In the genomic region with DNA sequence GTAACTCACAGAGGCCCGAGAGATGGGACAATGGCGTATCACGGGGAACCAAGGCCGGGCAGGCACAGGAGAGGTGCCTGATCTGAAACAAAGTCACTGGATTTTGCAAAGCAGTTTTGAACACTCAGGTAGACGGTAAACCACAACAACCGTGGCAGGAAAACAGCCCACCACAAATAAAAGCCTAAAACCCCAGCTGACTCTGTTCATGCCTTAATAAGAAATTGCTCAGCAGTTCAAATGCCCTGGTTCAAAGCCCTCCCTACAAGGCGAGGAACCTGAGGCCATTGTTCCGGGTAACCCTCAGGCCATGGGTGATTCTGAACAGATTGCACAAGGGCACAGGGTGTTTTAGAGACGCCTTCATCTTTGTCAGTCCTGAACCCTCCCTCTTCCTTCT, we compare ENCODE assay signal across 18 cellular contexts.
A peak's percentile ranks its signal among the peaks of the same experiment; 100 is the strongest.
DNase-seq lines count a peak whose midpoint lies in the region; ATAC-seq and TF ChIP-seq lines count a peak whose summit lies in the region.
"Had no signal": no experiment of that assay in that cellular context is flagged by ENCODE, and none has a peak within 500 bp of the region (broad histone marks: within the 10 kb centered on the region; RNA-seq: fewer than 3 reads in every experiment).

No MANE protein-coding gene starts in this region.

- H3K36me3 ChIP-seq in Loucy (ENCODE audit: insufficient read depth, low read length) (no peaks in the 10 kb centered on the region), neural progenitor cell (no peaks in the 10 kb centered on the region)
- H3K36me3 ChIP-seq: left lung had no signal

- H3K4me1 ChIP-seq in Loucy (ENCODE audit: insufficient read depth, low read length, poor library complexity, severe bottlenecking) (peaks cover 87% of the 10 kb centered on the region), neural progenitor cell (peaks cover 10% of the 10 kb centered on the region)
- H3K4me1 ChIP-seq: left lung had no signal

- H4K20me1 ChIP-seq in Loucy (ENCODE audit: insufficient read depth, low read length, poor library complexity, severe bottlenecking) (no peaks in the 10 kb centered on the region), neural progenitor cell (ENCODE audit: low read depth) (no peaks in the 10 kb centered on the region)

- no peaks in the 10 kb centered on the region for H3K9me2 ChIP-seq in Loucy (replicated peaks; ENCODE audit: low read depth, low read length)

- no peak for DNase-seq in activated T-cell treated with anti-CD3 and anti-CD28 coated beads, Interleukin-2, amount 50 U/mL, for 4 hours
- DNase-seq in activated T-cell treated with anti-CD3 and anti-CD28 coated beads for 4 hours (no peak), neural progenitor cell (ENCODE audit: low spot score) (no peak), dermis blood vessel endothelial cell (no peak)
- DNase-seq: amniotic stem cell, cerebellar nuclear complex, COR-L47, GDM1, Karpas-422, left lung, NCI-H1417 treated with DMSO at 0.1 percent for 48 hours, Right ventricle myocardium superior, T-helper 9 cell had no signal

- H3K4me1 Mint-ChIP-seq in activated T-cell treated with anti-CD3 and anti-CD28 coated beads, Interleukin-2, amount 50 U/mL, for 4 hours (ENCODE audit: low read depth): peaks cover 76% of the 10 kb centered on the region
- peaks cover 48% of the 10 kb centered on the region for H3K4me1 Mint-ChIP-seq in activated T-helper 17 cell treated with anti-CD3 and anti-CD28 coated beads, Interleukin-2, amount 50 U/mL, for 72 hours
- peaks cover 39% of the 10 kb centered on the region for H3K4me1 Mint-ChIP-seq in neural progenitor cell

- H3K9ac ChIP-seq in Loucy (ENCODE audit: low read depth, low read length, poor library complexity, severe bottlenecking) (peak overlapping the region; percentile 81), neural progenitor cell (no peak overlapping the region)
- H3K9ac ChIP-seq: parathyroid adenoma had no signal

- H3K4me3 Mint-ChIP-seq in activated T-cell treated with anti-CD3 and anti-CD28 coated beads, Interleukin-2, amount 50 U/mL, for 4 hours: peak overlapping the region; percentile 24
- peak overlapping the region; percentile 80 for H3K4me3 Mint-ChIP-seq in activated T-helper 17 cell treated with anti-CD3 and anti-CD28 coated beads, Interleukin-2, amount 50 U/mL, for 72 hours
- H3K4me3 Mint-ChIP-seq in neural progenitor cell: no peak overlapping the region

- H3K9me3 ChIP-seq in Loucy (ENCODE audit: insufficient read depth, low read depth, low read length) (no peaks in the 10 kb centered on the region), neural progenitor cell (ENCODE audit: low read depth) (no peaks in the 10 kb centered on the region)
- H3K9me3 ChIP-seq: left lung had no signal

- H3K9me3 Mint-ChIP-seq in activated T-cell treated with anti-CD3 and anti-CD28 coated beads, Interleukin-2, amount 50 U/mL, for 4 hours: no peaks in the 10 kb centered on the region
- no peaks in the 10 kb centered on the region for H3K9me3 Mint-ChIP-seq in activated T-helper 17 cell treated with anti-CD3 and anti-CD28 coated beads, Interleukin-2, amount 50 U/mL, for 72 hours
- no peaks in the 10 kb centered on the region for H3K9me3 Mint-ChIP-seq in neural progenitor cell

- ATAC-seq in activated T-cell treated with anti-CD3 and anti-CD28 coated beads, Interleukin-2, amount 50 U/mL, for 4 hours: peak; percentile 5 to 6
- peak; percentile 5 for ATAC-seq in activated T-helper 17 cell treated with anti-CD3 and anti-CD28 coated beads, Interleukin-2, amount 50 U/mL, for 72 hours (replicated peaks)
- ATAC-seq in GM18520 (IDR thresholded peaks at IDR 0.05; ENCODE audit: unreplicated experiment) (no peak), GM21423 (IDR thresholded peaks at IDR 0.05; ENCODE audit: unreplicated experiment) (no peak)
- ATAC-seq: left lung had no signal

- H3K79me2 ChIP-seq in Loucy (ENCODE audit: insufficient read depth, low read length): peaks cover 14% of the 10 kb centered on the region
- H3K79me2 ChIP-seq in neural progenitor cell (ENCODE audit: low read depth): no peaks in the 10 kb centered on the region
- H3K79me2 ChIP-seq: parathyroid adenoma had no signal

- H3K27me3 Mint-ChIP-seq in activated T-cell treated with anti-CD3 and anti-CD28 coated beads, Interleukin-2, amount 50 U/mL, for 4 hours (ENCODE audit: low read depth): no peaks in the 10 kb centered on the region
- H3K27me3 Mint-ChIP-seq in activated T-helper 17 cell treated with anti-CD3 and anti-CD28 coated beads, Interleukin-2, amount 50 U/mL, for 72 hours: peaks cover 7% of the 10 kb centered on the region
- H3K27me3 Mint-ChIP-seq in neural progenitor cell (ENCODE audit: insufficient read depth, low read depth): no peaks in the 10 kb centered on the region

- no peaks in the 10 kb centered on the region for H3K36me3 Mint-ChIP-seq in activated T-cell treated with anti-CD3 and anti-CD28 coated beads, Interleukin-2, amount 50 U/mL, for 4 hours (ENCODE audit: insufficient read depth)
- H3K36me3 Mint-ChIP-seq in activated T-helper 17 cell treated with anti-CD3 and anti-CD28 coated beads, Interleukin-2, amount 50 U/mL, for 72 hours (ENCODE audit: low read depth): peaks cover 6% of the 10 kb centered on the region
- no peaks in the 10 kb centered on the region for H3K36me3 Mint-ChIP-seq in neural progenitor cell

- no peaks in the 10 kb centered on the region for H3K27me3 ChIP-seq in Loucy (ENCODE audit: insufficient read depth, low read length, poor library complexity, severe bottlenecking)
- H3K27me3 ChIP-seq in neural progenitor cell: no peaks in the 10 kb centered on the region
- H3K27me3 ChIP-seq: left lung had no signal

- no peak overlapping the region for H2AFZ ChIP-seq in Loucy (ENCODE audit: low read length)
- peak overlapping the region; percentile 14 for H2AFZ ChIP-seq in neural progenitor cell (replicated peaks)
- H2AFZ ChIP-seq: parathyroid adenoma had no signal

- H3K4me3 ChIP-seq in Loucy (ENCODE audit: low read length, poor library complexity, severe bottlenecking) (peak overlapping the region; percentile 70), neural progenitor cell (no peak overlapping the region)
- H3K4me3 ChIP-seq: left lung had no signal

- H3K4me2 ChIP-seq in Loucy (ENCODE audit: low read depth, low read length, poor library complexity, severe bottlenecking): peak overlapping the region; percentile 82
- H3K4me2 ChIP-seq in neural progenitor cell: no peak overlapping the region

- H3K27ac ChIP-seq in neural progenitor cell: no peak overlapping the region
- H3K27ac ChIP-seq: left lung, parathyroid adenoma had no signal

- TF ChIP-seq CTCF in Loucy (conservative IDR thresholded peaks at IDR 0.05; ENCODE audit: low read length): no peak
- no peak for TF ChIP-seq CTCF in neural progenitor cell (IDR thresholded peaks at IDR 0.05)

- H3F3A ChIP-seq in Loucy (ENCODE audit: low read depth): peaks cover 7% of the 10 kb centered on the region; the same call in 1 of the 2 replicates
- peaks cover 2% of the 10 kb centered on the region for H3F3A ChIP-seq in neural progenitor cell (ENCODE audit: low read depth)

- H3K27ac Mint-ChIP-seq in activated T-helper 17 cell treated with anti-CD3 and anti-CD28 coated beads, Interleukin-2, amount 50 U/mL, for 72 hours: peak overlapping the region; percentile 96
- H3K27ac Mint-ChIP-seq in neural progenitor cell: peak overlapping the region; percentile 64

Comparison
In these comparisons a context has a peak if more than half of its experiments do, and no peak if none do; other contexts are left out.
1. ATAC-seq: peak in activated T-cell treated with anti-CD3 and anti-CD28 coated beads, Interleukin-2, amount 50 U/mL, for 4 hours (2 of 2) and activated T-helper 17 cell treated with anti-CD3 and anti-CD28 coated beads, Interleukin-2, amount 50 U/mL, for 72 hours (single experiment); none in GM18520 (single experiment) and GM21423 (single experiment).